Comparison of ENCODE assay signal across 1 cellular context in the genomic region with DNA sequence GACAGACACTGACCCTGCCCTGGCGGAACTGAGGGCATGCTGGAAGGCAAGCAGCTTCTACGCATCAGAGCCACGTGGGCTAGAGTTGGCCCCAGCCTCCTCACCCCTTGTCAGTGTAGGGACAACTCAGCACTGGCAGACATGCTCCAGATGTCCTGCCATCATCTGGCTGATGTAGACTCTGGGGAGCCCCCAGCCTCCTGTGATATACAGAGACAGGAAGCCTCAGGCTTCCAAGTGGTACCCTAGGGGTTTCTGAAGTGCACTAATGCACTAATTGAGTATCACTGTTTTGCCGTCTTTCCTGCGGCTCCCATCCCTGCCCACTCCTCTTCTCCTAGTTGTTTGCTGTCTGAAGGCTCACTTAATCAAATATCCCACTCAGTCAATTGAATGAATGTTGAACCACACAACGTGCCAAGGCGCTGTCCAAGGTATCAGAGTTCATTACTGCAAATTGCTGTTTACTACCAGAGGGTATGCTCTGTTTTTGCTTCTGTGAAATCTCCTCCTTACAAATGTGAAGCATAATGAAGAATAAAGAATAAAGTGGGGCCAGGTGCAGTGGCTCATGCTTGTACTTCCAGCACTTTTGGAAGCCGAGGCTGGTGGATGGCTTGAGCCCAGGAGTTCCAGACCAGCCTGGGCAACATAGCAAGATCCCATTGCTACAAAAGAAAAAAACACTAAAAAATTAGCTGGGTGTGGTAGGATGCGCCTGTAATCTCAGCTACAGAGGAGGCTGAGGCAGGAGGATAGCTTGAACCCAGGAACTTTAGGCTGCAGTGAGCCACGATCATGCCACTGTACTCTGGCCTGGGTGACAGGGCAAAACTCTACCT.
TF ChIP-seq lines count a peak whose summit lies in the region.

No MANE protein-coding gene starts in this region.

TF ChIP-seq in GM23338, 12 proteins besides CTCF, POLR2A, EP300 and RAD21 (continued from another document):
- TF ChIP-seq, protein P1, sequence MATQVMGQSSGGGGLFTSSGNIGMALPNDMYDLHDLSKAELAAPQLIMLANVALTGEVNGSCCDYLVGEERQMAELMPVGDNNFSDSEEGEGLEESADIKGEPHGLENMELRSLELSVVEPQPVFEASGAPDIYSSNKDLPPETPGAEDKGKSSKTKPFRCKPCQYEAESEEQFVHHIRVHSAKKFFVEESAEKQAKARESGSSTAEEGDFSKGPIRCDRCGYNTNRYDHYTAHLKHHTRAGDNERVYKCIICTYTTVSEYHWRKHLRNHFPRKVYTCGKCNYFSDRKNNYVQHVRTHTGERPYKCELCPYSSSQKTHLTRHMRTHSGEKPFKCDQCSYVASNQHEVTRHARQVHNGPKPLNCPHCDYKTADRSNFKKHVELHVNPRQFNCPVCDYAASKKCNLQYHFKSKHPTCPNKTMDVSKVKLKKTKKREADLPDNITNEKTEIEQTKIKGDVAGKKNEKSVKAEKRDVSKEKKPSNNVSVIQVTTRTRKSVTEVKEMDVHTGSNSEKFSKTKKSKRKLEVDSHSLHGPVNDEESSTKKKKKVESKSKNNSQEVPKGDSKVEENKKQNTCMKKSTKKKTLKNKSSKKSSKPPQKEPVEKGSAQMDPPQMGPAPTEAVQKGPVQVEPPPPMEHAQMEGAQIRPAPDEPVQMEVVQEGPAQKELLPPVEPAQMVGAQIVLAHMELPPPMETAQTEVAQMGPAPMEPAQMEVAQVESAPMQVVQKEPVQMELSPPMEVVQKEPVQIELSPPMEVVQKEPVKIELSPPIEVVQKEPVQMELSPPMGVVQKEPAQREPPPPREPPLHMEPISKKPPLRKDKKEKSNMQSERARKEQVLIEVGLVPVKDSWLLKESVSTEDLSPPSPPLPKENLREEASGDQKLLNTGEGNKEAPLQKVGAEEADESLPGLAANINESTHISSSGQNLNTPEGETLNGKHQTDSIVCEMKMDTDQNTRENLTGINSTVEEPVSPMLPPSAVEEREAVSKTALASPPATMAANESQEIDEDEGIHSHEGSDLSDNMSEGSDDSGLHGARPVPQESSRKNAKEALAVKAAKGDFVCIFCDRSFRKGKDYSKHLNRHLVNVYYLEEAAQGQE (IDR thresholded peaks at IDR 0.05; ENCODE audit: unreplicated experiment): peak; percentile 84
- no peak for TF ChIP-seq ZNF114 (CRISPR knock-in tag; IDR thresholded peaks at IDR 0.05)
- no peak for TF ChIP-seq STAT1 (IDR thresholded peaks at IDR 0.05; ENCODE audit: unreplicated experiment)
